In the genomic region with DNA sequence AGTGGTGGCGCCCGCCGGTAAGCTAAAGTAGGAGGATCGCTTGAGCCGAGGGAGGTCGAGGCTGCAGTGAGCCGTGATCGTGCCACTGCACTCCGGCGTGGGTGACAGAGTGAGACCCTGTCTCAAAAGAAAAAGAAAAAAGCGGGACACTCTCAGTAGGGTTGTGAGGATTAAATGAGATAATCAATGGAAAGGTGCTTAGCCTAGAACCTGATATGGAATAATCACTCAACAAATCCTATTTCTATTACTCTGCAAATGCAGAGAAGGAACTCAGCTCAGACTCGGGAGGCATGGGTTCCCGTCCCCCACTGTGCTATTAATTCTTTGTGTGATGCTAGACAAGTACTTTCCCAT, we compare ENCODE assay signal across 8 cellular contexts. TPM values are rescaled to one million over a fixed set of nuclear protein-coding genes. Genes with fewer than 3 reads are reported as not detected.
DNase-seq lines count a peak whose midpoint lies in the region; ATAC-seq and TF ChIP-seq lines count a peak whose summit lies in the region.

No MANE protein-coding gene starts in this region.

- H3K27ac Mint-ChIP-seq in activated T-cell treated with anti-CD3 and anti-CD28 coated beads, Interleukin-2, amount 50 U/mL, for 72 hours, result peak overlapping the region; percentile 80

- no peaks in the 10 kb centered on the region for H3K27me3 Mint-ChIP-seq in activated T-cell treated with anti-CD3 and anti-CD28 coated beads, Interleukin-2, amount 50 U/mL, for 72 hours (ENCODE audit: low read depth)

- no peaks in the 10 kb centered on the region for H3K9me3 Mint-ChIP-seq in activated T-cell treated with anti-CD3 and anti-CD28 coated beads, Interleukin-2, amount 50 U/mL, for 72 hours

- H3K36me3 ChIP-seq in breast epithelium (no peaks in the 10 kb centered on the region), mesodermal cell (ENCODE audit: control insufficient read depth, insufficient read depth, low read length) (peaks cover 16% of the 10 kb centered on the region), tibial artery (no peaks in the 10 kb centered on the region)

- H3K4me3 ChIP-seq in breast epithelium (peak overlapping the region; percentile 65 to 89 (median 88)), mesodermal cell (ENCODE audit: extremely low read depth, insufficient read depth, low read length, poor library complexity, severe bottlenecking) (peak overlapping the region; percentile 82), tibial artery (peak overlapping the region; percentile 90 to 94)

- H3K27me3 ChIP-seq in breast epithelium, result no peaks in the 10 kb centered on the region
- no peaks in the 10 kb centered on the region for H3K27me3 ChIP-seq in tibial artery

- peak overlapping the region; percentile 96 to 97 for H3K4me3 Mint-ChIP-seq in activated T-cell treated with anti-CD3 and anti-CD28 coated beads, Interleukin-2, amount 50 U/mL, for 72 hours

- H3K27ac ChIP-seq in breast epithelium, result peak overlapping the region; percentile 91 to 95
- H3K27ac ChIP-seq in mesodermal cell (ENCODE audit: low read depth, low read length, severe bottlenecking), result no peak overlapping the region
- H3K27ac ChIP-seq in tibial artery, result peak overlapping the region; percentile 90 to 91

- 70 to 90% methylated on average over 2 to 10 of the region's 13 CpGs for WGBS in mesodermal cell (ENCODE audit: insufficient coverage in 2 of 2), 2 experiments

- H3K9me3 ChIP-seq in breast epithelium (no peaks in the 10 kb centered on the region), mesodermal cell (ENCODE audit: control insufficient read depth, low read length) (no peaks in the 10 kb centered on the region), tibial artery (no peaks in the 10 kb centered on the region)

- TF ChIP-seq CTCF in breast epithelium (IDR thresholded peaks at IDR 0.05), result no peak
- no peak for TF ChIP-seq CTCF in tibial artery (IDR thresholded peaks at IDR 0.05)

- no peak for TF ChIP-seq POLR2A in breast epithelium (IDR thresholded peaks at IDR 0.05)

- H3K36me3 Mint-ChIP-seq in activated T-cell treated with anti-CD3 and anti-CD28 coated beads, Interleukin-2, amount 50 U/mL, for 72 hours (ENCODE audit: insufficient read depth in 2 of 2), result peaks cover 1 to 3% of the 10 kb centered on the region in 2 donors

- H3K4me1 ChIP-seq in breast epithelium, result peaks cover 0 to 2% of the 10 kb centered on the region in 2 donors
- peaks cover 10% of the 10 kb centered on the region for H3K4me1 ChIP-seq in mesodermal cell (ENCODE audit: control insufficient read depth, insufficient read depth, low read length, poor library complexity, severe bottlenecking)
- H3K4me1 ChIP-seq in tibial artery, result peaks cover 0 to 36% (median 22%) of the 10 kb centered on the region in 4 donors

- ATAC-seq in activated T-cell treated with anti-CD3 and anti-CD28 coated beads, Interleukin-2, amount 50 U/mL, for 72 hours (replicated peaks in 1 of 2), result no peak

- H3K4me1 Mint-ChIP-seq in activated T-cell treated with anti-CD3 and anti-CD28 coated beads, Interleukin-2, amount 50 U/mL, for 72 hours (ENCODE audit: low read depth), result peaks cover 34% of the 10 kb centered on the region

- DNase-seq in activated T-cell treated with anti-CD3 and anti-CD28 coated beads, Interleukin-2, amount 50 U/mL, for 72 hours, result no peak
- no peak for DNase-seq in activated T-cell treated with anti-CD3 and anti-CD28 coated beads, Interleukin-2, amount 50 U/mL, for 48 hours
- no peak for DNase-seq in breast epithelium (ENCODE audit: low spot score in 2 of 2)
- no peak for DNase-seq in tibial artery
- no peak for DNase-seq in DMS153 treated with DMSO at 0.1 percent for 48 hours (lab: John Stamatoyannopoulos, UW; ENCODE audit: unreplicated experiment)
- DNase-seq in NCI-H128 (lab: John Stamatoyannopoulos, UW; ENCODE audit: unreplicated experiment), result no peak
- DNase-seq in NCI-H146 treated with DMSO at 0.1 percent for 48 hours (lab: John Stamatoyannopoulos, UW; ENCODE audit: unreplicated experiment), result no peak

- intact Hi-C loops in breast epithelium (cut with DNase I; ENCODE audit: low total_unique reads) (no loop called here), tibial artery (cut with DNase I; ENCODE audit: low total_unique reads) (loop anchor here (5.0 kb wide), 1 partner anchor 152 kb away; a partner anchor contains a TSS)

RNA-seq across cellular contexts. Expression of a gene that starts 0.5 kb away (rescaled TPM):
- total RNA-seq in activated T-cell treated with anti-CD3 and anti-CD28 coated beads, Interleukin-2, amount 50 U/mL, for 72 hours, result 10 to 100 TPM; 11.9 to 16.3 TPM
- total RNA-seq in breast epithelium, result 10 to 100 TPM; 21.0 to 26.6 (median 24.6) TPM
- 34.6 TPM for polyA plus RNA-seq in mesodermal cell (2013, experiment 1 of 2)
- polyA plus RNA-seq in mesodermal cell (2013, experiment 2 of 2), result 34.6 TPM

RNA-seq across cellular contexts. Expression of a gene that starts 48.1 kb away (rescaled TPM):
- not detected for total RNA-seq in activated T-cell treated with anti-CD3 and anti-CD28 coated beads, Interleukin-2, amount 50 U/mL, for 72 hours
- not detected for total RNA-seq in breast epithelium
- polyA plus RNA-seq in mesodermal cell (2013, experiment 1 of 2), result 1.1 TPM
- polyA plus RNA-seq in mesodermal cell (2013, experiment 2 of 2), result 0.71 TPM
